In genomic region chr6:141470810-141471209, GRCh38 we compare ENCODE assay signal across 24 cellular contexts.
DNase-seq lines count a peak whose midpoint lies in the region; ATAC-seq and TF ChIP-seq lines count a peak whose summit lies in the region.
"Had no signal": no experiment of that assay in that cellular context is flagged by ENCODE, and none has a peak within 500 bp of the region (broad histone marks: within the 10 kb centered on the region; RNA-seq: fewer than 3 reads in every experiment).

No MANE protein-coding gene starts in this region.

- no peak overlapping the region for H3K9ac ChIP-seq in KMS-11
- H3K9ac ChIP-seq: BLaER1 treated with 17β-estradiol and CSF1 and Interleukin-3, amounts not matched to agents 10 nM and 100 nM had no signal

- peak overlapping the region; percentile 19; the same call in 1 of the 2 replicates for H3K27ac ChIP-seq in KMS-11
- H3K27ac ChIP-seq in OCI-LY7 (ENCODE audit: low read depth, low read length, poor library complexity, severe bottlenecking) = no peak overlapping the region
- H3K27ac ChIP-seq: 22Rv1; A549; BLaER1 treated with 17β-estradiol and CSF1 and Interleukin-3, amounts not matched to agents 10 nM and 100 nM had no signal

- peaks cover 6% of the 10 kb centered on the region for H3K9me3 Mint-ChIP-seq in activated naive CD4-positive, alpha-beta T cell treated with anti-CD3 and anti-CD28 coated beads, Interleukin-2, amount 10 ng/mL, durations not matched to agents 7 days and 5 days
- H3K9me3 Mint-ChIP-seq in activated naive CD4-positive, alpha-beta T cell treated with anti-CD3 and anti-CD28 coated beads for 36 hours = no peaks in the 10 kb centered on the region
- H3K9me3 Mint-ChIP-seq: CD4-positive, alpha-beta T cell had no signal

- no peak overlapping the region for H2AFZ ChIP-seq in KMS-11 (ENCODE audit: low read depth)
- H2AFZ ChIP-seq in OCI-LY7 (ENCODE audit: low read length) = peak overlapping the region; percentile 5; the same call in 1 of the 2 replicates
- H2AFZ ChIP-seq: GM23338 had no signal

- BruUV-seq in OCI-LY7 (replicated peaks; lab: Mats Ljungman, UMichigan) = no TSS peak

- DNase-seq in activated naive CD4-positive, alpha-beta T cell treated with anti-CD3 and anti-CD28 coated beads, Interleukin-2, amount 10 ng/mL, durations not matched to agents 7 days and 5 days = no peak
- DNase-seq in activated naive CD4-positive, alpha-beta T cell treated with anti-CD3 and anti-CD28 coated beads for 36 hours = no peak
- DNase-seq in OCI-LY7 (ENCODE audit: low spot score) (no peak), kidney tubule cell (ENCODE audit: low spot score) (no peak), A172 (ENCODE audit: low spot score) (no peak)
- DNase-seq: ACHN; AML-193; BE2C; CD4-positive, alpha-beta T cell; CD8-positive, alpha-beta memory T cell; DMS 273 treated with DMSO at 0.1 percent for 48 hours; DMS79; EL; GDM1; H9 had no signal

- H3K79me2 ChIP-seq in KMS-11 (ENCODE audit: insufficient read depth, low read depth) = no peaks in the 10 kb centered on the region
- H3K79me2 ChIP-seq in OCI-LY7 (ENCODE audit: insufficient read depth, low read depth, low read length) = no peaks in the 10 kb centered on the region

- H3K9me2 ChIP-seq in OCI-LY7 (ENCODE audit: insufficient read depth, low read length) = no peaks in the 10 kb centered on the region

- peak overlapping the region; percentile 4 for H3K27ac Mint-ChIP-seq in activated naive CD4-positive, alpha-beta T cell treated with anti-CD3 and anti-CD28 coated beads, Interleukin-2, amount 10 ng/mL, durations not matched to agents 7 days and 5 days
- no peak overlapping the region for H3K27ac Mint-ChIP-seq in activated naive CD4-positive, alpha-beta T cell treated with anti-CD3 and anti-CD28 coated beads for 36 hours
- H3K27ac Mint-ChIP-seq: CD14-positive monocyte; CD4-positive, alpha-beta T cell; CD8-positive, alpha-beta memory T cell; GM23338 had no signal

- no peak for ATAC-seq in HG02852 (IDR thresholded peaks at IDR 0.05; ENCODE audit: unreplicated experiment)
- ATAC-seq: A549, GM12878, GM23338, HCT116 had no signal

- H3K4me1 ChIP-seq in KMS-11 (ENCODE audit: low read depth, poor library complexity, severe bottlenecking) (peaks cover 49% of the 10 kb centered on the region), OCI-LY7 (ENCODE audit: insufficient read depth, low read length, poor library complexity, severe bottlenecking) (no peaks in the 10 kb centered on the region)
- H3K4me1 ChIP-seq: A549, BE2C had no signal

- H3K4me1 Mint-ChIP-seq in activated naive CD4-positive, alpha-beta T cell treated with anti-CD3 and anti-CD28 coated beads, Interleukin-2, amount 10 ng/mL, durations not matched to agents 7 days and 5 days = peaks cover 26% of the 10 kb centered on the region
- H3K4me1 Mint-ChIP-seq in activated naive CD4-positive, alpha-beta T cell treated with anti-CD3 and anti-CD28 coated beads for 36 hours (ENCODE audit: low read depth) = peaks cover 5% of the 10 kb centered on the region
- H3K4me1 Mint-ChIP-seq: CD14-positive monocyte had no signal

- no peak overlapping the region for H3K4me3 ChIP-seq in KMS-11 (IDR thresholded peaks at IDR 0.05; ENCODE audit: insufficient read depth, low read depth, low read length)
- no peak overlapping the region for H3K4me3 ChIP-seq in OCI-LY7 (ENCODE audit: low read depth, low read length, poor library complexity, severe bottlenecking)
- H3K4me3 ChIP-seq: A549; BLaER1 treated with 17β-estradiol and CSF1 and Interleukin-3, amounts not matched to agents 10 nM and 100 nM; GM12878; GM23338 had no signal

- POLR2A ChIA-PET in OCI-LY7 (lab: Charles Lee) = interaction anchor here (0.6 to 1.5 kb wide), 3 partner anchors 8 to 561 kb away, joined by 3 to 7 read pairs (median 3); no protein-coding TSS in a partner anchor

- H3K9me3 ChIP-seq in OCI-LY7 (ENCODE audit: low read length) = no peaks in the 10 kb centered on the region
- H3K9me3 ChIP-seq: A549, BE2C had no signal

- TF ChIP-seq CTCF in KMS-11 (conservative IDR thresholded peaks at IDR 0.05; ENCODE audit: low read depth, low read length) (no peak), OCI-LY7 (conservative IDR thresholded peaks at IDR 0.05; ENCODE audit: low read length) (no peak)

- H4K20me1 ChIP-seq in KMS-11 (ENCODE audit: insufficient read depth) (no peaks in the 10 kb centered on the region; the same call in 1 of the 2 replicates), OCI-LY7 (ENCODE audit: insufficient read depth, low read length) (no peaks in the 10 kb centered on the region)
- H4K20me1 ChIP-seq: BLaER1 treated with 17β-estradiol and CSF1 and Interleukin-3, amounts not matched to agents 10 nM and 100 nM had no signal

- no peak overlapping the region for H3K4me3 Mint-ChIP-seq in activated naive CD4-positive, alpha-beta T cell treated with anti-CD3 and anti-CD28 coated beads, Interleukin-2, amount 10 ng/mL, durations not matched to agents 7 days and 5 days
- H3K4me3 Mint-ChIP-seq in activated naive CD4-positive, alpha-beta T cell treated with anti-CD3 and anti-CD28 coated beads for 36 hours = no peak overlapping the region
- H3K4me3 Mint-ChIP-seq: CD14-positive monocyte; CD4-positive, alpha-beta T cell; CD8-positive, alpha-beta memory T cell; GM23338; H9 had no signal

- no peaks in the 10 kb centered on the region for H3K27me3 Mint-ChIP-seq in activated naive CD4-positive, alpha-beta T cell treated with anti-CD3 and anti-CD28 coated beads, Interleukin-2, amount 10 ng/mL, durations not matched to agents 7 days and 5 days
- H3K27me3 Mint-ChIP-seq in activated naive CD4-positive, alpha-beta T cell treated with anti-CD3 and anti-CD28 coated beads for 36 hours (ENCODE audit: low read depth) = no peaks in the 10 kb centered on the region
- H3K27me3 Mint-ChIP-seq: CD4-positive, alpha-beta T cell; CD8-positive, alpha-beta memory T cell had no signal

- no peaks in the 10 kb centered on the region; the same call in 1 of the 2 replicates for H3K27me3 ChIP-seq in KMS-11 (ENCODE audit: insufficient read depth, low read depth)
- H3K27me3 ChIP-seq: BE2C; BLaER1 treated with 17β-estradiol and CSF1 and Interleukin-3, amounts not matched to agents 10 nM and 100 nM had no signal

- H3K36me3 Mint-ChIP-seq in activated naive CD4-positive, alpha-beta T cell treated with anti-CD3 and anti-CD28 coated beads, Interleukin-2, amount 10 ng/mL, durations not matched to agents 7 days and 5 days = peaks cover 9% of the 10 kb centered on the region
- no peaks in the 10 kb centered on the region for H3K36me3 Mint-ChIP-seq in activated naive CD4-positive, alpha-beta T cell treated with anti-CD3 and anti-CD28 coated beads for 36 hours (ENCODE audit: low read depth)
- H3K36me3 Mint-ChIP-seq: CD14-positive monocyte had no signal

- H3K36me3 ChIP-seq in KMS-11 (ENCODE audit: insufficient read depth) (no peaks in the 10 kb centered on the region), OCI-LY7 (ENCODE audit: insufficient read depth, low read length) (no peaks in the 10 kb centered on the region)
- H3K36me3 ChIP-seq: BE2C; BLaER1 treated with 17β-estradiol and CSF1 and Interleukin-3, amounts not matched to agents 10 nM and 100 nM had no signal

- H3K4me2 ChIP-seq in KMS-11 (peak overlapping the region; percentile 59; the same call in 1 of the 2 replicates), OCI-LY7 (ENCODE audit: low read length) (no peak overlapping the region)
- H3K4me2 ChIP-seq: A549, GM23338 had no signal

- intact Hi-C loops in activated naive CD4-positive, alpha-beta T cell treated with anti-CD3 and anti-CD28 coated beads for 36 hours (cut with micrococcal nuclease) = no loop called here
- intact Hi-C loops in OCI-LY7 (cut with micrococcal nuclease; ENCODE audit: unreplicated experiment) = no loop called here

- CTCF ChIA-PET in activated naive CD4-positive, alpha-beta T cell treated with anti-CD3 and anti-CD28 coated beads, Interleukin-2, amount 10 ng/mL, durations not matched to agents 7 days and 5 days (lab: Charles Lee) = no interaction called here
- CTCF ChIA-PET in activated naive CD4-positive, alpha-beta T cell treated with anti-CD3 and anti-CD28 coated beads for 36 hours (lab: Charles Lee) = no interaction called here
- CTCF ChIA-PET in OCI-LY7 (lab: Charles Lee; ENCODE audit: unreplicated experiment) = no interaction called here
